ENCODE assay signal across 1 cellular context in the genomic region with DNA sequence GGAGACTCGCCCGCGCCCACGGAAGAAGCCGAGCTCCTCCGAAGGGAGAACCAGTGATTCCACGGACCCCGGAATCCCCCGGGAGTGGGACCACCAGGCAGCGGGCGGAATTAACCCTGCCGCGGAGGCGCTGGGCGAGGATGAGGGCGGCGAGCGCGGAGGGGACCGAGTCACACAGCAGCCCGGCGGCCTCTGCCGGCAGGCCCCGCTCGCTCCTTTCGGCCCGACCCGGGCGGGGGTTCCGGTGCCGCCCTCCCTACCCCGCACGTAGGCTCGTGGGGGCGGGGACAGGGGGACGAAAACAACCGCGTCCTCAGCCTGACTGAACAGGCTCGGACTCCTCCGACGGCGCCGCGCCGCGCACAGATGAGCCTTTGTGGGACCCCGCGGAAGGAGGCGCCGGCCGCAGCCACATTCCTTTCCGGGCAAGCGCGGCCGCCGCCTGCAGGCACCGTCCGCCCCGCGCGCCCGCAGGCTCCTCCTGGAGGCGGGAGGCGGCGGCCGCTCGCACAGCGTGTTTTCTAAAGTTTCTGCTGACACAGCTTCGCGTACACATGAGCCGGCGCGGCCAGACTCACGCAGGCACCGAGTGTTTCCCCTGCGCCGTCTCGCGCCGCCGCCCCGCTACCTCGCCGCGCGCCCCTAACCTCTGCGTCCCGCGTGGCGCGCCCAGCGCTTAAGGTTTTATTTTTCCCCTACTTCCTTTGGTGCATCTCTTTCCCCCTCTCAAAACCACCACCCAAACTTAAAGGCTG.
TF ChIP-seq lines count a peak whose summit lies in the region.

No MANE protein-coding gene starts in this region.

TF ChIP-seq in K562, 482 proteins besides CTCF, POLR2A, EP300 and RAD21 (continued from another document and continues in another):
- TF ChIP-seq ZNF77 (CRISPR knock-in tag; IDR thresholded peaks at IDR 0.05) (no peak), ZBTB2 (IDR thresholded peaks at IDR 0.05) (peak; percentile 43; the same call in 1 of the 2 replicates), ZNF561 (CRISPR knock-in tag; conservative IDR thresholded peaks at IDR 0.05) (no peak), ZBTB17 (CRISPR knock-in tag; IDR thresholded peaks at IDR 0.05) (peak; percentile 53; the same call in 1 of the 2 replicates), IFI16 (CRISPR knock-in tag; IDR thresholded peaks at IDR 0.05) (no peak), ATF7 (IDR thresholded peaks at IDR 0.05) (peak; percentile 85), EGR1 (conservative IDR thresholded peaks at IDR 0.05) (peak; percentile 78), SMAD3 (CRISPR knock-in tag; conservative IDR thresholded peaks at IDR 0.05) (no peak), TEAD4 (IDR thresholded peaks at IDR 0.05; ENCODE audit: low read length) (no peak; the same call in 1 of the 2 replicates), TEAD4 (CRISPR knock-in tag; IDR thresholded peaks at IDR 0.05; ENCODE audit: borderline replicate concordance) (peak; percentile 76), RFX5 (IDR thresholded peaks at IDR 0.05; ENCODE audit: low read depth, low read length) (no peak), CEBPB (tag; IDR thresholded peaks at IDR 0.05) (no peak), FOXA3 (CRISPR knock-in tag; conservative IDR thresholded peaks at IDR 0.05 in 1 of 2, IDR thresholded peaks at IDR 0.05 in 1 of 2) (peak in 1 of 2 experiments; percentile 60; a peak in 2 of 4 replicates), CTCFL (IDR thresholded peaks at IDR 0.05; ENCODE audit: borderline replicate concordance, insufficient read depth, low read depth, low read length, poor library complexity, severe bottlenecking) (peak; percentile 90), LEF1 (IDR thresholded peaks at IDR 0.05) (0 out of 2 replicates have a peak, but pooled peaks have one; percentile 15), POLR3G (IDR thresholded peaks at IDR 0.05; ENCODE audit: extremely low read depth, insufficient read length, insufficient replicate concordance) (no peak), IRF1 (CRISPR knock-in tag; IDR thresholded peaks at IDR 0.05; ENCODE audit: borderline replicate concordance) (0 out of 2 replicates have a peak, but pooled peaks have one; percentile 56), SREBF2 (CRISPR knock-in tag; IDR thresholded peaks at IDR 0.05) (no peak), KDM2B (CRISPR knock-in tag; IDR thresholded peaks at IDR 0.05) (peak; percentile 94; the same call in 1 of the 2 replicates), TCF7L2 (IDR thresholded peaks at IDR 0.05; ENCODE audit: low read depth, low read length) (no peak), GABPB2 (CRISPR knock-in tag; conservative IDR thresholded peaks at IDR 0.05) (no peak), MEIS2 (IDR thresholded peaks at IDR 0.05; ENCODE audit: partially characterized antibody) (no peak), TBL1XR1 (IDR thresholded peaks at IDR 0.05; ENCODE audit: low read length in 2 of 2) (0 out of 4 replicates have a peak, but pooled peaks of 1 of the 2 experiments have one; percentile 13), CLOCK (CRISPR knock-in tag; IDR thresholded peaks at IDR 0.05; ENCODE audit: borderline replicate concordance) (no peak), FOXP1 (CRISPR knock-in tag; IDR thresholded peaks at IDR 0.05) (peak; percentile 90; the same call in 1 of the 2 replicates), ZNF592 (IDR thresholded peaks at IDR 0.05) (peak; percentile 76), ZNF778 (CRISPR knock-in tag; IDR thresholded peaks at IDR 0.05) (no peak), TOE1 (IDR thresholded peaks at IDR 0.05; ENCODE audit: borderline replicate concordance) (peak; percentile 66), TOE1 (CRISPR knock-in tag; IDR thresholded peaks at IDR 0.05; ENCODE audit: borderline replicate concordance, low read depth) (no peak), ELF4 (CRISPR knock-in tag; IDR thresholded peaks at IDR 0.05) (0 out of 2 replicates have a peak, but pooled peaks have one; percentile 14), TCF7 (IDR thresholded peaks at IDR 0.05; ENCODE audit: borderline replicate concordance) (no peak), TBP (optimal IDR thresholded peaks at IDR 0.05; ENCODE audit: low read depth, low read length) (peak; percentile 89), NFIC (IDR thresholded peaks at IDR 0.05) (peak; percentile 58), KDM4B (IDR thresholded peaks at IDR 0.05; ENCODE audit: borderline replicate concordance in 2 of 2, low read depth in 1 of 2) (peak in 1 of 2 experiments; percentile 84; a peak in 1 of 4 replicates)
- TF ChIP-seq, protein P1, sequence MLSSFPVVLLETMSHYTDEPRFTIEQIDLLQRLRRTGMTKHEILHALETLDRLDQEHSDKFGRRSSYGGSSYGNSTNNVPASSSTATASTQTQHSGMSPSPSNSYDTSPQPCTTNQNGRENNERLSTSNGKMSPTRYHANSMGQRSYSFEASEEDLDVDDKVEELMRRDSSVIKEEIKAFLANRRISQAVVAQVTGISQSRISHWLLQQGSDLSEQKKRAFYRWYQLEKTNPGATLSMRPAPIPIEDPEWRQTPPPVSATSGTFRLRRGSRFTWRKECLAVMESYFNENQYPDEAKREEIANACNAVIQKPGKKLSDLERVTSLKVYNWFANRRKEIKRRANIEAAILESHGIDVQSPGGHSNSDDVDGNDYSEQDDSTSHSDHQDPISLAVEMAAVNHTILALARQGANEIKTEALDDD (IDR thresholded peaks at IDR 0.05), result no peak
- TF ChIP-seq, protein P2, sequence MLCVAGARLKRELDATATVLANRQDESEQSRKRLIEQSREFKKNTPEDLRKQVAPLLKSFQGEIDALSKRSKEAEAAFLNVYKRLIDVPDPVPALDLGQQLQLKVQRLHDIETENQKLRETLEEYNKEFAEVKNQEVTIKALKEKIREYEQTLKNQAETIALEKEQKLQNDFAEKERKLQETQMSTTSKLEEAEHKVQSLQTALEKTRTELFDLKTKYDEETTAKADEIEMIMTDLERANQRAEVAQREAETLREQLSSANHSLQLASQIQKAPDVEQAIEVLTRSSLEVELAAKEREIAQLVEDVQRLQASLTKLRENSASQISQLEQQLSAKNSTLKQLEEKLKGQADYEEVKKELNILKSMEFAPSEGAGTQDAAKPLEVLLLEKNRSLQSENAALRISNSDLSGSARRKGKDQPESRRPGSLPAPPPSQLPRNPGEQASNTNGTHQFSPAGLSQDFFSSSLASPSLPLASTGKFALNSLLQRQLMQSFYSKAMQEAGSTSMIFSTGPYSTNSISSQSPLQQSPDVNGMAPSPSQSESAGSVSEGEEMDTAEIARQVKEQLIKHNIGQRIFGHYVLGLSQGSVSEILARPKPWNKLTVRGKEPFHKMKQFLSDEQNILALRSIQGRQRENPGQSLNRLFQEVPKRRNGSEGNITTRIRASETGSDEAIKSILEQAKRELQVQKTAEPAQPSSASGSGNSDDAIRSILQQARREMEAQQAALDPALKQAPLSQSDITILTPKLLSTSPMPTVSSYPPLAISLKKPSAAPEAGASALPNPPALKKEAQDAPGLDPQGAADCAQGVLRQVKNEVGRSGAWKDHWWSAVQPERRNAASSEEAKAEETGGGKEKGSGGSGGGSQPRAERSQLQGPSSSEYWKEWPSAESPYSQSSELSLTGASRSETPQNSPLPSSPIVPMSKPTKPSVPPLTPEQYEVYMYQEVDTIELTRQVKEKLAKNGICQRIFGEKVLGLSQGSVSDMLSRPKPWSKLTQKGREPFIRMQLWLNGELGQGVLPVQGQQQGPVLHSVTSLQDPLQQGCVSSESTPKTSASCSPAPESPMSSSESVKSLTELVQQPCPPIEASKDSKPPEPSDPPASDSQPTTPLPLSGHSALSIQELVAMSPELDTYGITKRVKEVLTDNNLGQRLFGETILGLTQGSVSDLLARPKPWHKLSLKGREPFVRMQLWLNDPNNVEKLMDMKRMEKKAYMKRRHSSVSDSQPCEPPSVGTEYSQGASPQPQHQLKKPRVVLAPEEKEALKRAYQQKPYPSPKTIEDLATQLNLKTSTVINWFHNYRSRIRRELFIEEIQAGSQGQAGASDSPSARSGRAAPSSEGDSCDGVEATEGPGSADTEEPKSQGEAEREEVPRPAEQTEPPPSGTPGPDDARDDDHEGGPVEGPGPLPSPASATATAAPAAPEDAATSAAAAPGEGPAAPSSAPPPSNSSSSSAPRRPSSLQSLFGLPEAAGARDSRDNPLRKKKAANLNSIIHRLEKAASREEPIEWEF (CRISPR knock-in tag; IDR thresholded peaks at IDR 0.05), result no peak
- TF ChIP-seq, protein P3, sequence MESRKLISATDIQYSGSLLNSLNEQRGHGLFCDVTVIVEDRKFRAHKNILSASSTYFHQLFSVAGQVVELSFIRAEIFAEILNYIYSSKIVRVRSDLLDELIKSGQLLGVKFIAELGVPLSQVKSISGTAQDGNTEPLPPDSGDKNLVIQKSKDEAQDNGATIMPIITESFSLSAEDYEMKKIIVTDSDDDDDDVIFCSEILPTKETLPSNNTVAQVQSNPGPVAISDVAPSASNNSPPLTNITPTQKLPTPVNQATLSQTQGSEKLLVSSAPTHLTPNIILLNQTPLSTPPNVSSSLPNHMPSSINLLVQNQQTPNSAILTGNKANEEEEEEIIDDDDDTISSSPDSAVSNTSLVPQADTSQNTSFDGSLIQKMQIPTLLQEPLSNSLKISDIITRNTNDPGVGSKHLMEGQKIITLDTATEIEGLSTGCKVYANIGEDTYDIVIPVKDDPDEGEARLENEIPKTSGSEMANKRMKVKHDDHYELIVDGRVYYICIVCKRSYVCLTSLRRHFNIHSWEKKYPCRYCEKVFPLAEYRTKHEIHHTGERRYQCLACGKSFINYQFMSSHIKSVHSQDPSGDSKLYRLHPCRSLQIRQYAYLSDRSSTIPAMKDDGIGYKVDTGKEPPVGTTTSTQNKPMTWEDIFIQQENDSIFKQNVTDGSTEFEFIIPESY (CRISPR knock-in tag; IDR thresholded peaks at IDR 0.05), result 0 out of 2 replicates have a peak, but pooled peaks have one; percentile 18
